In the genomic region with DNA sequence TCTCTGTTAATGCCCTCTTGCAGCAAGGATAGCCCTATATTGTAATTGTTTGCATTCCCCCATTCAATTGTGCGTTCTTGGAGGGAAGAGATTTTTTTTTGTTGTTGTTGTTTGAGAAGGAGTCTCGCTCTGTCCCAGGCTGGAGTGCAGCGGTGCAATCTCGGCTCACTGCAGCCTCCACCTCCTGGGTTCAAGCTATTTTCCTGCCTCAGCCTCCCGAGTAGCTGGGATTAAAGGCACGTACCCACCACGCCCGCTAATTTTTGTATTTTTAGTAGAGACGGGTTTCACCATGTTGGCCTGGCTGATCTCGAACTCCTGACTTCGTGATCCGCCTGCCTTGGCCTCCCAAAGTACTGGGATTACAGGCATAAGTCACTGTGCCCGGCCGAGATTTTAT, we compare ENCODE assay signal across 7 cellular contexts. TPM values are rescaled to one million over a fixed set of nuclear protein-coding genes. Genes with fewer than 3 reads are reported as not detected.
DNase-seq lines count a peak whose midpoint lies in the region; ATAC-seq, FAIRE-seq and TF ChIP-seq lines count a peak whose summit lies in the region.
"Not testable (repeated sequence)": the region's sequence is repeated elsewhere in the genome, so short reads cannot be mapped to it uniquely, and the experiment has no call there.

No MANE protein-coding gene starts in this region.

- not testable (repeated sequence) for TF ChIP-seq EP300 in HepG2 (IDR thresholded peaks at IDR 0.05; ENCODE audit: low read depth in 2 of 2, low read length in 2 of 2); HepG2 (CRISPR knock-in tag; IDR thresholded peaks at IDR 0.05; ENCODE audit: borderline replicate concordance)

- not testable (repeated sequence) for H3K27ac Mint-ChIP-seq in GM23338, neural progenitor cell
- peak overlapping the region; percentile 32 for H3K27ac Mint-ChIP-seq in activated T-helper 1 cell treated with anti-CD3 and anti-CD28 coated beads, Interleukin-12 subunit alpha, Interleukin-12 subunit beta, Interleukin-2, Interleukin-4 antibody, amounts not matched to agents 30 ng/mL and 10 ng/mL and 1 ng/mL, durations not matched to agents 14 hours and 24 hours and 36 hours
- H3K27ac Mint-ChIP-seq in chondrocyte (ENCODE audit: unreplicated experiment): peak overlapping the region; percentile 89

- not testable (repeated sequence) for H3K9me3 ChIP-seq in HepG2 (ENCODE audit: low read length); neural progenitor cell (ENCODE audit: low read depth); skeletal muscle satellite cell (replicated peaks; ENCODE audit: low read length)

- H3K4me2 ChIP-seq in GM23338; HepG2 (ENCODE audit: low read depth, low read length): not testable (repeated sequence)
- peak overlapping the region; percentile 19 for H3K4me2 ChIP-seq in neural progenitor cell
- peak overlapping the region; percentile 71 for H3K4me2 ChIP-seq in skeletal muscle satellite cell (ENCODE audit: low read length)

- BruUV-seq in HepG2 (replicated peaks; lab: Mats Ljungman, UMichigan): not testable (repeated sequence)

- TF ChIP-seq RAD21 in HepG2 (CRISPR knock-in tag; IDR thresholded peaks at IDR 0.05): not testable (repeated sequence)

- not testable (repeated sequence) for TF ChIP-seq POLR2A in HepG2 (IDR thresholded peaks at IDR 0.05; ENCODE audit: insufficient read depth in 1 of 2, low read depth in 2 of 2, low read length in 2 of 2)

- not testable (repeated sequence) for FAIRE-seq in HepG2 (lab: Jason Lieb, UNC)

- not testable (repeated sequence) for H3K27me3 ChIP-seq in GM23338 (ENCODE audit: insufficient read depth); HepG2 (ENCODE audit: control insufficient read depth in 1 of 2, insufficient read depth in 2 of 2, low read length in 2 of 2); neural progenitor cell; skeletal muscle satellite cell (ENCODE audit: control insufficient read depth, insufficient read depth, low read length)

- WGBS in HepG2 (ENCODE audit: low lambda C conversion rate): 96% methylated on average over 14 of the region's 14 CpGs

- not testable (repeated sequence) for DNase-seq in GM23338 (ENCODE audit: low spot score); RWPE1 (ENCODE audit: low spot score); activated T-helper 1 cell treated with anti-CD3 and anti-CD28 coated beads, Interleukin-12 subunit alpha, Interleukin-12 subunit beta, Interleukin-2, Interleukin-4 antibody, amounts not matched to agents 30 ng/mL and 10 ng/mL and 1 ng/mL, durations not matched to agents 14 hours and 24 hours and 36 hours (ENCODE audit: low spot score); chondrocyte (ENCODE audit: low spot score); HepG2 (ENCODE audit: low spot score); neural progenitor cell (ENCODE audit: low spot score)

- in situ Hi-C loops in HepG2 (cut with HindIII; ENCODE audit: extremely low pct_ligation_motif_present, low pct_unique_long_range_greater_than_20kb): not testable (repeated sequence)

- H3K4me3 ChIP-seq in GM23338; HepG2 (replicated peaks in 1 of 3; ENCODE audit: insufficient read depth in 1 of 3, low read depth in 2 of 3, low read length in 3 of 3); neural progenitor cell; skeletal muscle satellite cell (ENCODE audit: low read length): not testable (repeated sequence)

- H3K27ac ChIP-seq in GM23338 (ENCODE audit: low read depth) (peak overlapping the region; percentile 16; the same call in 1 of the 2 replicates), RWPE1 (peak overlapping the region; percentile 31)
- not testable (repeated sequence) for H3K27ac ChIP-seq in HepG2 (ENCODE audit: extremely low read length, insufficient read depth, low read length); neural progenitor cell

- POLR2A ChIA-PET in RWPE1 (lab: Yijun Ruan, JAX; ENCODE audit: low non-redundant PET): interaction anchor here (0.7 kb wide), 2 partner anchors 140 to 151 kb away, joined by 5 to 13 read pairs; no protein-coding TSS in a partner anchor
- POLR2A ChIA-PET in HepG2 (lab: Yijun Ruan, JAX): interaction anchor here (1.5 kb wide), 1 partner anchor 8 kb away, joined by 5 read pairs; the partner anchor contains the start of gene TPX2

- H3K4me3 Mint-ChIP-seq in GM23338; activated T-helper 1 cell treated with anti-CD3 and anti-CD28 coated beads, Interleukin-12 subunit alpha, Interleukin-12 subunit beta, Interleukin-2, Interleukin-4 antibody, amounts not matched to agents 30 ng/mL and 10 ng/mL and 1 ng/mL, durations not matched to agents 14 hours and 24 hours and 36 hours; chondrocyte (ENCODE audit: unreplicated experiment); neural progenitor cell: not testable (repeated sequence)

- peaks cover 38% of the 10 kb centered on the region for H3K36me3 ChIP-seq in GM23338 (ENCODE audit: insufficient read depth)
- H3K36me3 ChIP-seq in HepG2 (replicated peaks in 1 of 2; ENCODE audit: control insufficient read depth in 1 of 2, insufficient read depth in 2 of 2, low read length in 2 of 2): peaks cover 8 to 46% of the 10 kb centered on the region in 2 experiments
- H3K36me3 ChIP-seq in neural progenitor cell: peaks cover 18% of the 10 kb centered on the region
- H3K36me3 ChIP-seq in skeletal muscle satellite cell (ENCODE audit: insufficient read depth, low read length): not testable (repeated sequence)

- ATAC-seq in GM23338, HepG2: not testable (repeated sequence)

- H3K4me1 Mint-ChIP-seq in GM23338, neural progenitor cell: not testable (repeated sequence)
- H3K4me1 Mint-ChIP-seq in activated T-helper 1 cell treated with anti-CD3 and anti-CD28 coated beads, Interleukin-12 subunit alpha, Interleukin-12 subunit beta, Interleukin-2, Interleukin-4 antibody, amounts not matched to agents 30 ng/mL and 10 ng/mL and 1 ng/mL, durations not matched to agents 14 hours and 24 hours and 36 hours (ENCODE audit: low read depth): peaks cover 34% of the 10 kb centered on the region
- peaks cover 47% of the 10 kb centered on the region for H3K4me1 Mint-ChIP-seq in chondrocyte (ENCODE audit: low read depth)

- H3K4me1 ChIP-seq in GM23338 (ENCODE audit: insufficient read depth); neural progenitor cell: not testable (repeated sequence)
- peaks cover 40% of the 10 kb centered on the region for H3K4me1 ChIP-seq in HepG2 (ENCODE audit: insufficient read depth, low read length)
- peaks cover 38% of the 10 kb centered on the region for H3K4me1 ChIP-seq in skeletal muscle satellite cell (ENCODE audit: control insufficient read depth, insufficient read depth, low read length)

- not testable (repeated sequence) for TF ChIP-seq CTCF in GM23338 (conservative IDR thresholded peaks at IDR 0.05; ENCODE audit: low read depth in 2 of 2); RWPE1 (conservative IDR thresholded peaks at IDR 0.05; ENCODE audit: low read depth); chondrocyte (IDR thresholded peaks at IDR 0.05); HepG2 (CRISPR knock-in tag; IDR thresholded peaks at IDR 0.05); neural progenitor cell (IDR thresholded peaks at IDR 0.05)

- intact Hi-C loops in activated T-helper 1 cell treated with anti-CD3 and anti-CD28 coated beads, Interleukin-12 subunit alpha, Interleukin-12 subunit beta, Interleukin-2, Interleukin-4 antibody, amounts not matched to agents 30 ng/mL and 10 ng/mL and 1 ng/mL, durations not matched to agents 14 hours and 24 hours and 36 hours (cut with micrococcal nuclease); HepG2 (cut with micrococcal nuclease; ENCODE audit: unreplicated experiment): not testable (repeated sequence)

- H4K20me1 ChIP-seq in GM23338 (replicated peaks; ENCODE audit: insufficient read depth) (peaks cover 75% of the 10 kb centered on the region), neural progenitor cell (ENCODE audit: low read depth) (peaks cover 67% of the 10 kb centered on the region)
- not testable (repeated sequence) for H4K20me1 ChIP-seq in HepG2 (ENCODE audit: insufficient read depth, low read length)

- CTCF ChIA-PET in RWPE1 (lab: Yijun Ruan, JAX); HepG2 (lab: Yijun Ruan, JAX; ENCODE audit: low intra/inter-chr PET ratio, low total read pairs): not testable (repeated sequence)

- H3K36me3 Mint-ChIP-seq in GM23338 (ENCODE audit: low read depth): peaks cover 53% of the 10 kb centered on the region
- peaks cover 27% of the 10 kb centered on the region for H3K36me3 Mint-ChIP-seq in activated T-helper 1 cell treated with anti-CD3 and anti-CD28 coated beads, Interleukin-12 subunit alpha, Interleukin-12 subunit beta, Interleukin-2, Interleukin-4 antibody, amounts not matched to agents 30 ng/mL and 10 ng/mL and 1 ng/mL, durations not matched to agents 14 hours and 24 hours and 36 hours (ENCODE audit: low read depth)
- not testable (repeated sequence) for H3K36me3 Mint-ChIP-seq in chondrocyte (ENCODE audit: low read depth)
- peaks cover 31% of the 10 kb centered on the region for H3K36me3 Mint-ChIP-seq in neural progenitor cell

- not testable (repeated sequence) for H3K27me3 Mint-ChIP-seq in GM23338 (ENCODE audit: insufficient read depth, low read depth, poor library complexity); activated T-helper 1 cell treated with anti-CD3 and anti-CD28 coated beads, Interleukin-12 subunit alpha, Interleukin-12 subunit beta, Interleukin-2, Interleukin-4 antibody, amounts not matched to agents 30 ng/mL and 10 ng/mL and 1 ng/mL, durations not matched to agents 14 hours and 24 hours and 36 hours (ENCODE audit: insufficient read depth); chondrocyte (ENCODE audit: low read depth); neural progenitor cell (ENCODE audit: insufficient read depth, low read depth)

- H3K9me2 ChIP-seq in GM23338 (ENCODE audit: insufficient read depth): not testable (repeated sequence)

- not testable (repeated sequence) for H3F3A ChIP-seq in GM23338 (replicated peaks; ENCODE audit: low read depth); neural progenitor cell (ENCODE audit: low read depth)

- not testable (repeated sequence) for H2AFZ ChIP-seq in GM23338; HepG2 (ENCODE audit: low read length); neural progenitor cell (replicated peaks)

- H3K79me2 ChIP-seq in GM23338 (replicated peaks; ENCODE audit: insufficient read depth): peaks cover 100% of the 10 kb centered on the region
- H3K79me2 ChIP-seq in HepG2 (ENCODE audit: insufficient read depth, low read length): peaks cover 92% of the 10 kb centered on the region
- peaks cover 100% of the 10 kb centered on the region for H3K79me2 ChIP-seq in neural progenitor cell (ENCODE audit: low read depth)

- not testable (repeated sequence) for H3K9ac ChIP-seq in HepG2 (ENCODE audit: insufficient read depth, low read depth, low read length); neural progenitor cell; skeletal muscle satellite cell (ENCODE audit: low read depth, low read length)

- H3K9me3 Mint-ChIP-seq in GM23338; activated T-helper 1 cell treated with anti-CD3 and anti-CD28 coated beads, Interleukin-12 subunit alpha, Interleukin-12 subunit beta, Interleukin-2, Interleukin-4 antibody, amounts not matched to agents 30 ng/mL and 10 ng/mL and 1 ng/mL, durations not matched to agents 14 hours and 24 hours and 36 hours; chondrocyte (ENCODE audit: low read depth); neural progenitor cell: not testable (repeated sequence)

RNA-seq across cellular contexts. Expression of gene TPX2, which starts 7.9 kb away (rescaled TPM):
- total RNA-seq in GM23338 (2014; rRNA removed; shearing (Covaris generic)): 148 and 159 TPM in 2 replicates
- 94.1 and 101 TPM in 2 replicates for polyA plus RNA-seq in GM23338 (2016; fragmentation: Nextera tagmentation; extraction: Ambion mirVana)
- total RNA-seq in activated T-helper 1 cell treated with anti-CD3 and anti-CD28 coated beads, Interleukin-12 subunit alpha, Interleukin-12 subunit beta, Interleukin-2, Interleukin-4 antibody, amounts not matched to agents 30 ng/mL and 10 ng/mL and 1 ng/mL, durations not matched to agents 14 hours and 24 hours and 36 hours: 53.3 and 54.4 TPM in 2 replicates
- 20.2 to 51.0 TPM (median 49.6 TPM) in 3 replicates for total RNA-seq in chondrocyte
- total RNA-seq in HepG2 (2016; rRNA removed; fragmentation: Illumina TruSeq; extraction: Trizol): 124 and 190 TPM in 2 replicates
- 19.7 and 21.4 TPM in 2 replicates for total RNA-seq in HepG2 (2016; cell fraction: cytosol; rRNA removed; fragmentation: Illumina TruSeq; extraction: Trizol; ENCODE audit: low read depth)
- total RNA-seq in HepG2 (2016; cell fraction: insoluble cytoplasmic fraction; rRNA removed; fragmentation: Illumina TruSeq; extraction: Trizol): 123 and 174 TPM in 2 replicates
- total RNA-seq in HepG2 (2016; cell fraction: membrane; rRNA removed; fragmentation: Illumina TruSeq; extraction: Trizol): 59.2 and 59.7 TPM in 2 replicates
- 91.9 and 95.0 TPM in 2 replicates for total RNA-seq in HepG2 (2016; cell fraction: nucleus; rRNA removed; fragmentation: Illumina TruSeq; extraction: Trizol)
- polyA plus RNA-seq in HepG2 (2011; rRNA removed): 20.0 and 34.3 TPM in 2 replicates
- 21.1 and 21.9 TPM in 2 replicates for polyA plus RNA-seq in HepG2 (2011; cell fraction: cytosol; rRNA removed)
- 16.5 and 21.6 TPM in 2 replicates for polyA plus RNA-seq in HepG2 (2011; cell fraction: nucleus; rRNA removed)
- 28.3 and 61.6 TPM in 2 replicates for polyA plus RNA-seq in HepG2 (2012)
- polyA plus RNA-seq in HepG2 (2016; cell fraction: cytosol; fragmentation: Illumina TruSeq; extraction: Trizol; ENCODE audit: low read depth): 8.4 and 9.3 TPM in 2 replicates
- 186 and 207 TPM in 2 replicates for polyA plus RNA-seq in HepG2 (2016; cell fraction: insoluble cytoplasmic fraction; fragmentation: Illumina TruSeq; extraction: Trizol; ENCODE audit: low read depth)
- polyA plus RNA-seq in HepG2 (2016; cell fraction: membrane; fragmentation: Illumina TruSeq; extraction: Trizol; ENCODE audit: low read depth): 30.8 and 32.2 TPM in 2 replicates
- 122 and 124 TPM in 2 replicates for polyA plus RNA-seq in HepG2 (2016; cell fraction: nucleus; fragmentation: Illumina TruSeq; extraction: Trizol; ENCODE audit: insufficient read depth, low read depth)
- polyA minus RNA-seq in HepG2 (2011; rRNA and poly(A)+ RNA removed; ENCODE audit: low replicate concordance): 23.1 and 74.5 TPM in 2 replicates
- 31.8 and 39.1 TPM in 2 replicates for polyA minus RNA-seq in HepG2 (2011; cell fraction: cytosol; rRNA and poly(A)+ RNA removed)
- polyA minus RNA-seq in HepG2 (2011; cell fraction: nucleus; rRNA and poly(A)+ RNA removed): 42.3 and 53.4 TPM in 2 replicates
- 226 and 278 TPM in 2 replicates for total RNA-seq in neural progenitor cell (ENCODE audit: low replicate concordance)
- total RNA-seq in skeletal muscle satellite cell (2012; rRNA removed): 45.4 and 60.7 TPM in 2 replicates

RNA-seq across cellular contexts. Expression of gene BCL2L1, which starts 24.4 kb away (rescaled TPM):
- 108 and 110 TPM in 2 replicates for total RNA-seq in GM23338 (2014; rRNA removed; shearing (Covaris generic))
- polyA plus RNA-seq in GM23338 (2016; fragmentation: Nextera tagmentation; extraction: Ambion mirVana): 39.9 and 42.4 TPM in 2 replicates
- total RNA-seq in activated T-helper 1 cell treated with anti-CD3 and anti-CD28 coated beads, Interleukin-12 subunit alpha, Interleukin-12 subunit beta, Interleukin-2, Interleukin-4 antibody, amounts not matched to agents 30 ng/mL and 10 ng/mL and 1 ng/mL, durations not matched to agents 14 hours and 24 hours and 36 hours: 417 and 420 TPM in 2 replicates
- 55.9 to 96.1 TPM (median 90.7 TPM) in 3 replicates for total RNA-seq in chondrocyte
- total RNA-seq in HepG2 (2016; rRNA removed; fragmentation: Illumina TruSeq; extraction: Trizol): 164 and 200 TPM in 2 replicates
- 60.9 and 61.0 TPM in 2 replicates for total RNA-seq in HepG2 (2016; cell fraction: cytosol; rRNA removed; fragmentation: Illumina TruSeq; extraction: Trizol; ENCODE audit: low read depth)
- 169 and 173 TPM in 2 replicates for total RNA-seq in HepG2 (2016; cell fraction: insoluble cytoplasmic fraction; rRNA removed; fragmentation: Illumina TruSeq; extraction: Trizol)
- 190 and 201 TPM in 2 replicates for total RNA-seq in HepG2 (2016; cell fraction: membrane; rRNA removed; fragmentation: Illumina TruSeq; extraction: Trizol)
- 135 and 148 TPM in 2 replicates for total RNA-seq in HepG2 (2016; cell fraction: nucleus; rRNA removed; fragmentation: Illumina TruSeq; extraction: Trizol)
- polyA plus RNA-seq in HepG2 (2011; rRNA removed): 258 and 259 TPM in 2 replicates
- polyA plus RNA-seq in HepG2 (2011; cell fraction: cytosol; rRNA removed): 215 and 224 TPM in 2 replicates
- 123 and 146 TPM in 2 replicates for polyA plus RNA-seq in HepG2 (2011; cell fraction: nucleus; rRNA removed)
- polyA plus RNA-seq in HepG2 (2012): 184 and 192 TPM in 2 replicates
- polyA plus RNA-seq in HepG2 (2016; cell fraction: cytosol; fragmentation: Illumina TruSeq; extraction: Trizol; ENCODE audit: low read depth): 77.5 and 91.4 TPM in 2 replicates
- polyA plus RNA-seq in HepG2 (2016; cell fraction: insoluble cytoplasmic fraction; fragmentation: Illumina TruSeq; extraction: Trizol; ENCODE audit: low read depth): 214 and 252 TPM in 2 replicates
- 208 and 211 TPM in 2 replicates for polyA plus RNA-seq in HepG2 (2016; cell fraction: membrane; fragmentation: Illumina TruSeq; extraction: Trizol; ENCODE audit: low read depth)
- 168 and 174 TPM in 2 replicates for polyA plus RNA-seq in HepG2 (2016; cell fraction: nucleus; fragmentation: Illumina TruSeq; extraction: Trizol; ENCODE audit: insufficient read depth, low read depth)
- polyA minus RNA-seq in HepG2 (2011; rRNA and poly(A)+ RNA removed; ENCODE audit: low replicate concordance): 34.8 and 259 TPM in 2 replicates
- 124 TPM in 2 replicates for polyA minus RNA-seq in HepG2 (2011; cell fraction: cytosol; rRNA and poly(A)+ RNA removed)
- polyA minus RNA-seq in HepG2 (2011; cell fraction: nucleus; rRNA and poly(A)+ RNA removed): 215 and 221 TPM in 2 replicates
- total RNA-seq in neural progenitor cell (ENCODE audit: low replicate concordance): 60.0 and 74.6 TPM in 2 replicates
- 158 and 187 TPM in 2 replicates for total RNA-seq in skeletal muscle satellite cell (2012; rRNA removed)
